ENCODE assay signal across 35 cellular contexts in the genomic region with DNA sequence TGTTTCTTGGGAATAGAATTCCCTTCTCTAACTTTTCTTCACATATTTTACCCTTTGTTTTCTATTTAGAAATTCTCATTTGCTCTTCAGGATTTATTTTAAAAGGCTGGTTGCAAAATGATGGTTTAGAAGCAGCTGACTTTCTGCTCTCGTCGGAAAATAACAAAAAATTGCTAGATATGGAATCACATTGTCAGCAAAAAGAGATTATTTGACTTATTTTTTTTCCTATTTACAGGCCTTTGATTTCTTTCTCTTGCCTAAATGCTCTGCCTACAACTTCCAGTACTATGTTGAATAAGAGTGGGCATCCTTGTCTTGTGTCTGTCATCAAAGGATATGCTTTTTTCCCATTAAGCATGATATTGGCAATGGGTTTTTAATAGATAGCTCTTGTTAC.
"Had no signal": no experiment of that assay in that cellular context is flagged by ENCODE, and none has a peak within 500 bp of the region (broad histone marks: within the 10 kb centered on the region; RNA-seq: fewer than 3 reads in every experiment).

No MANE protein-coding gene starts in this region.

- DNase-seq: Karpas-422, Kasumi-1, MG63, MM.1S, MV-4-11, NCI-H1048, NCI-H1092, NCI-H1092 treated with DMSO at 0.1 percent for 48 hours, NCI-H1105, NCI-H1105 treated with DMSO at 0.1 percent for 48 hours, NCI-H1417, NCI-H1417 treated with DMSO at 0.1 percent for 48 hours, NCI-H1436, NCI-H1436 treated with DMSO at 0.1 percent for 48 hours, NCI-H146, NCI-H1694, NCI-H1694 treated with DMSO at 0.1 percent for 48 hours, NCI-H187, NCI-H187 treated with DMSO at 0.1 percent for 48 hours, NCI-H1930, NCI-H2029, NCI-H2029 treated with DMSO at 0.1 percent for 48 hours, NCI-H2081, NCI-H2081 treated with DMSO at 0.1 percent for 48 hours, NCI-H2107, NCI-H2171, NCI-H2171 treated with DMSO at 0.1 percent for 48 hours, NCI-H2227 treated with DMSO at 0.1 percent for 48 hours, NCI-H226, NCI-H345, NCI-H446, NCI-H446 treated with DMSO at 0.1 percent for 48 hours, NCI-H510A, NCI-H510A treated with DMSO at 0.1 percent for 48 hours, NCI-H524 had no signal

- H3K27me3 ChIP-seq: MG63 had no signal

- H3K4me3 ChIP-seq: MG63 had no signal

- H3K9me3 ChIP-seq: MG63 had no signal

- H3K36me3 ChIP-seq: MG63 had no signal
